In genomic region chr7:5692112-5692844, GRCh38 we compare ENCODE assay signal across 1 cellular context.
A peak's percentile ranks its signal among the peaks of the same experiment; 100 is the strongest.
TF ChIP-seq lines count a peak whose summit lies in the region.

No MANE protein-coding gene starts in this region.

TF ChIP-seq in IMR-90, 13 proteins besides CTCF, POLR2A, EP300 and RAD21 (continued from another document):
- TF ChIP-seq CHD1 (IDR thresholded peaks at IDR 0.05; ENCODE audit: low read depth, low read length) (0 out of 2 replicates have a peak, but pooled peaks have one; percentile 88), FOS (IDR thresholded peaks at IDR 0.05; ENCODE audit: low read depth, low read length) (peak; percentile 95), NFE2L2 (IDR thresholded peaks at IDR 0.05; ENCODE audit: low read depth, low read length) (no peak), SMC3 (IDR thresholded peaks at IDR 0.05; ENCODE audit: low read depth, low read length) (no peak), MAZ (IDR thresholded peaks at IDR 0.05; ENCODE audit: borderline replicate concordance, low read depth, low read length) (peak; percentile 25; the same call in 1 of the 2 replicates)
